1 cellular context compared by ENCODE assay signal in the genomic region with DNA sequence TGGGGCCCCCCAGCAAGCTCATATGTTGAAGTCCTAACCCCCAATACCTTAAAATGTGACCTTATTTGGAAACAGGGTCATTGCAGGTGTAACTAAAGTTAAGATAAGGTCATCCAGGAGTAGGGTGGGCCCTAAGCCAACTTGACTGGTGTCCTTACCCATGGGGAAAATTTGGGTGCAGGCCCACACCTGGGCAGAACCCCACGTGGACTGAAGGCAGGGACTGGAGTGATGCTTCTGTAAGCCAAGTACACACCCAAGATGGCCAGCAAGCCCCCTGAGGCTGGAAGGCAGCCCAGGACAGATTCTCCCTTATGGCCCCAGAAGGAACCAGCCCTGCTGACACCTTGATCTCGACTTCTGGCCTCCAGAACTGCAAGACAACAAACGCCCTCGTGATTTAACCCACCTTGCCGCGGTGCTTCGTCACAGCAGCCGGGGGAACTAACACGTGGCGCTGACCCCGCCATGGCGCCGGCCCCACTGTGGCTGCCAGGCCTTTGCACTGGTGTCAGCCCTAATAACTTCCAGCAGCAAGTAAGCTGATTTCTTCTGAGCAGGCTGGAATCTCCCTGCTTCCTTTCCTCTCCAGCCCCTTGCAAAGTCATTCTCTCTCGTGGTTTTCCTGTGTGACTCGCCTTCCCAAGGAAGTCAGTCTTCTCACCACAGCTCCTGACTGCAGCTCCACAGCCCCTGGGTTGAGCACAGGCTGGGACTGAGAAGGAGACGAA.
TF ChIP-seq lines count a peak whose summit lies in the region.

No MANE protein-coding gene starts in this region.

TF ChIP-seq in HepG2, 621 proteins besides CTCF, POLR2A, EP300 and RAD21:
- TF ChIP-seq ERF (CRISPR knock-in tag; IDR thresholded peaks at IDR 0.05), result no peak
- no peak for TF ChIP-seq KLF6 (CRISPR knock-in tag; IDR thresholded peaks at IDR 0.05)
- TF ChIP-seq ELF4 (CRISPR knock-in tag; IDR thresholded peaks at IDR 0.05; ENCODE audit: borderline replicate concordance), result no peak
- TF ChIP-seq CENPT (CRISPR knock-in tag; IDR thresholded peaks at IDR 0.05; ENCODE audit: low read depth), result no peak
- TF ChIP-seq, protein P1, sequence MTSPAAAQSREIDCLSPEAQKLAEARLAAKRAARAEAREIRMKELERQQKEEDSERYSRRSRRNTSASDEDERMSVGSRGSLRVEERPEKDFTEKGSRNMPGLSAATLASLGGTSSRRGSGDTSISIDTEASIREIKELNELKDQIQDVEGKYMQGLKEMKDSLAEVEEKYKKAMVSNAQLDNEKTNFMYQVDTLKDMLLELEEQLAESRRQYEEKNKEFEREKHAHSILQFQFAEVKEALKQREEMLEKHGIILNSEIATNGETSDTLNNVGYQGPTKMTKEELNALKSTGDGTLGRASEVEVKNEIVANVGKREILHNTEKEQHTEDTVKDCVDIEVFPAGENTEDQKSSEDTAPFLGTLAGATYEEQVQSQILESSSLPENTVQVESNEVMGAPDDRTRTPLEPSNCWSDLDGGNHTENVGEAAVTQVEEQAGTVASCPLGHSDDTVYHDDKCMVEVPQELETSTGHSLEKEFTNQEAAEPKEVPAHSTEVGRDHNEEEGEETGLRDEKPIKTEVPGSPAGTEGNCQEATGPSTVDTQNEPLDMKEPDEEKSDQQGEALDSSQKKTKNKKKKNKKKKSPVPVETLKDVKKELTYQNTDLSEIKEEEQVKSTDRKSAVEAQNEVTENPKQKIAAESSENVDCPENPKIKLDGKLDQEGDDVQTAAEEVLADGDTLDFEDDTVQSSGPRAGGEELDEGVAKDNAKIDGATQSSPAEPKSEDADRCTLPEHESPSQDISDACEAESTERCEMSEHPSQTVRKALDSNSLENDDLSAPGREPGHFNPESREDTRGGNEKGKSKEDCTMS (CRISPR knock-in tag; conservative IDR thresholded peaks at IDR 0.05), result no peak
- no peak for TF ChIP-seq ATAD3A (CRISPR knock-in tag; IDR thresholded peaks at IDR 0.05)
- no peak for TF ChIP-seq SYNCRIP (IDR thresholded peaks at IDR 0.05; ENCODE audit: insufficient read depth, low read depth, low read length)
- no peak for TF ChIP-seq HOXD1 (CRISPR knock-in tag; IDR thresholded peaks at IDR 0.05)
- TF ChIP-seq ZNF607 (CRISPR knock-in tag; IDR thresholded peaks at IDR 0.05; ENCODE audit: borderline replicate concordance), result no peak
- no peak for TF ChIP-seq ZNF136 (CRISPR knock-in tag; IDR thresholded peaks at IDR 0.05; ENCODE audit: low read depth)
